1 cellular context compared by ENCODE assay signal in the genomic region with DNA sequence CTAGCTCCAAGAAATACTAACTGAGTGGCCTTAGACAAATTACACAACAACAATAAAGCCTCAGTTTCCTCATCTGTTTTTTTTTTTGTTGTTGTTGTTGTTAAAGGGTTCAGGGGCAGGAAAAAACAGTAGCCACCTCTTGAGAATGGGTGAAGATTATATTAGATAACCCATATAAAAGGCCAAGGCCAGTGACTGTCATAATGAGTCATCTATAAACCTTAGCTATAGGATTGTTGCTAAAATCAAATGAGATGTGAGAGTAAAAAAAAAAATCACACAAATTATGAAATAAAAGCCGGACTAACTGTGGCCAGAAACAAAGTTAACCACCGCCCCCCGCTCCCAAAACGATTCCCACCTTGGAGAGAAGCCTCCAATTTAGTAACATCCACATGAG.
TF ChIP-seq lines count a peak whose summit lies in the region.

No MANE protein-coding gene starts in this region.

TF ChIP-seq in endothelial cell of umbilical vein, 7 proteins besides CTCF, POLR2A, EP300 and RAD21:
- TF ChIP-seq GATA2 (IDR thresholded peaks at IDR 0.05; ENCODE audit: insufficient read depth, insufficient read length, low read depth, low read length) (peak; percentile 21), FOS (IDR thresholded peaks at IDR 0.05; ENCODE audit: borderline replicate concordance, insufficient read depth, low read length) (peak; percentile 41), POLR2AphosphoS5 (IDR thresholded peaks at IDR 0.05; ENCODE audit: insufficient read depth, low read depth, low read length) (no peak), EZH2 (IDR thresholded peaks at IDR 0.05; ENCODE audit: borderline replicate concordance, low read depth, low read length, severe bottlenecking) (no peak)
